28 cellular contexts compared by ENCODE assay signal in genomic region chr11:111326824-111327223, GRCh38. TPM values are rescaled to one million over a fixed set of nuclear protein-coding genes. Genes with fewer than 3 reads are reported as not detected.
DNase-seq lines count a peak whose midpoint lies in the region; ATAC-seq and TF ChIP-seq lines count a peak whose summit lies in the region.
"Had no signal": no experiment of that assay in that cellular context is flagged by ENCODE, and none has a peak within 500 bp of the region (broad histone marks: within the 10 kb centered on the region; RNA-seq: fewer than 3 reads in every experiment).

No MANE protein-coding gene starts in this region.

- H3K79me1 ChIP-seq in trophoblast cell (ENCODE audit: low read length) = peaks cover 13% of the 10 kb centered on the region

- no peak overlapping the region for H4K8ac ChIP-seq in trophoblast cell (ENCODE audit: low read depth, low read length)

- no peaks in the 10 kb centered on the region for H4K20me1 ChIP-seq in SK-N-SH (ENCODE audit: insufficient read depth)

- no peak overlapping the region for H3K23ac ChIP-seq in trophoblast cell (ENCODE audit: low read length)

- POLR2A ChIA-PET in activated CD4-positive, alpha-beta T cell treated with anti-CD3 and anti-CD28 coated beads for 36 hours (lab: Charles Lee) = no interaction called here
- POLR2A ChIA-PET in SK-N-SH (lab: Yijun Ruan, JAX) = no interaction called here

- no peaks in the 10 kb centered on the region for H3K9me2 ChIP-seq in SK-N-SH

- H4K91ac ChIP-seq in trophoblast cell (ENCODE audit: low read depth, low read length) = peak overlapping the region; percentile 10

- H3K27me3 ChIP-seq in ascending aorta (no peaks in the 10 kb centered on the region), trophoblast cell (ENCODE audit: insufficient read depth, low read length) (no peaks in the 10 kb centered on the region), SK-N-SH (ENCODE audit: insufficient read depth) (no peaks in the 10 kb centered on the region)
- H3K27me3 ChIP-seq: SJSA1 had no signal

- no peak overlapping the region for H3K18ac ChIP-seq in trophoblast cell (ENCODE audit: low read length)

- H3F3A ChIP-seq in SK-N-SH (replicated peaks; ENCODE audit: insufficient read depth) = peaks cover 2% of the 10 kb centered on the region

- H3K36me3 ChIP-seq in ascending aorta = no peaks in the 10 kb centered on the region
- H3K36me3 ChIP-seq in trophoblast cell (ENCODE audit: control insufficient read depth in 1 of 2, insufficient read depth in 2 of 2, low read length in 2 of 2) = no peaks in the 10 kb centered on the region
- no peaks in the 10 kb centered on the region for H3K36me3 ChIP-seq in SK-N-SH (replicated peaks in 1 of 2; ENCODE audit: control insufficient read depth in 1 of 2, insufficient read depth in 2 of 2, low read length in 1 of 2)
- H3K36me3 ChIP-seq: HAP-1, SJSA1 had no signal

- H3K27ac Mint-ChIP-seq in activated CD4-positive, alpha-beta T cell treated with anti-CD3 and anti-CD28 coated beads for 36 hours = no peak overlapping the region
- H3K27ac Mint-ChIP-seq: CD4-positive, CD25-positive, alpha-beta regulatory T cell; HFFc6 had no signal

- H3K9me3 ChIP-seq in ascending aorta (no peaks in the 10 kb centered on the region), trophoblast cell (ENCODE audit: insufficient read depth, low read depth, low read length) (peaks cover 3% of the 10 kb centered on the region), SK-N-SH (no peaks in the 10 kb centered on the region)
- H3K9me3 ChIP-seq: HAP-1, SJSA1 had no signal

- H2AK5ac ChIP-seq in trophoblast cell (ENCODE audit: low read length) = no peak overlapping the region

- H2BK5ac ChIP-seq in trophoblast cell (ENCODE audit: low read depth, low read length, poor library complexity) = no peak overlapping the region

- no peak overlapping the region for H3K4ac ChIP-seq in trophoblast cell (ENCODE audit: low read depth, low read length)

- H3K4me1 ChIP-seq in ascending aorta (peaks cover 32 to 50% of the 10 kb centered on the region in 2 donors), trophoblast cell (ENCODE audit: control insufficient read depth in 1 of 2, insufficient read depth in 2 of 2, low read length in 2 of 2) (peaks cover 2 to 13% of the 10 kb centered on the region in 2 experiments), SK-N-SH (ENCODE audit: control insufficient read depth in 1 of 2, insufficient read depth in 2 of 2, low read depth in 1 of 2, low read length in 1 of 2) (peaks cover 6 to 18% of the 10 kb centered on the region in 2 experiments; a peak in 3 of 4 replicates)
- H3K4me1 ChIP-seq: HAP-1 had no signal

- H3K4me3 ChIP-seq in ascending aorta (no peak overlapping the region), trophoblast cell (ENCODE audit: low read depth, low read length) (no peak overlapping the region), SK-N-SH (ENCODE audit: low read depth in 2 of 2, low read length in 1 of 2) (no peak overlapping the region)
- H3K4me3 ChIP-seq: HAP-1, PC-9, SJSA1 had no signal

- peak overlapping the region; percentile 11 for H2BK120ac ChIP-seq in trophoblast cell (ENCODE audit: insufficient read depth, low read length, poor library complexity)

- DNase-seq in NCI-H526 treated with DMSO at 0.1 percent for 48 hours (lab: John Stamatoyannopoulos, UW) (peak; percentile 96), NCI-H526 (lab: John Stamatoyannopoulos, UW) (no peak), ascending aorta (ENCODE audit: low spot score in 2 of 2) (no peak), trophoblast cell (peak in 1 of 2 donors; percentile 60), DMS153 treated with DMSO at 0.1 percent for 48 hours (lab: John Stamatoyannopoulos, UW; ENCODE audit: unreplicated experiment) (no peak), SK-N-SH (no peak)
- no peak for DNase-seq in activated CD4-positive, alpha-beta T cell treated with anti-CD3 and anti-CD28 coated beads for 36 hours
- DNase-seq: CD4-positive, CD25-positive, alpha-beta regulatory T cell; GOT3; HFFc6; IMR-90; KG1; NCI-H1048; NCI-H1417; NCI-H1694; NCI-H2029 treated with DMSO at 0.1 percent for 48 hours; NCI-H226; NCI-H510A; NCI-H82; NK-92 treated with Interleukin-12 subunit alpha and Interleukin-12 subunit beta, amount 100 ng/mL, for 24 hours; Right ventricle myocardium superior; RPMI8226 had no signal

- H3K27me3 Mint-ChIP-seq in activated CD4-positive, alpha-beta T cell treated with anti-CD3 and anti-CD28 coated beads for 36 hours = no peaks in the 10 kb centered on the region

- ATAC-seq in activated CD4-positive, alpha-beta T cell treated with anti-CD3 and anti-CD28 coated beads for 36 hours = no peak
- ATAC-seq in GM19455 (IDR thresholded peaks at IDR 0.05; ENCODE audit: unreplicated experiment) = no peak

- no CpG with 5 or more reads among the region's 4 CpGs for WGBS in trophoblast cell (ENCODE audit: extremely low coverage, insufficient coverage, insufficient read length)
- WGBS in SK-N-SH (ENCODE audit: low lambda C conversion rate) = 70% methylated on average over 4 of the region's 4 CpGs

- TF ChIP-seq CTCF in ascending aorta (IDR thresholded peaks at IDR 0.05) (no peak), SK-N-SH (IDR thresholded peaks at IDR 0.05) (no peak)

- TF ChIP-seq EP300 in SK-N-SH (IDR thresholded peaks at IDR 0.05; ENCODE audit: borderline replicate concordance in 1 of 2, low read depth in 1 of 2, low read length in 1 of 2) = no peak

- no peak overlapping the region for H3K14ac ChIP-seq in trophoblast cell (ENCODE audit: low read length)

- CTCF ChIA-PET in activated CD4-positive, alpha-beta T cell treated with anti-CD3 and anti-CD28 coated beads for 36 hours (lab: Charles Lee) = interaction anchor here (0.6 to 1.4 kb wide), 6 partner anchors 11 to 574 kb away, joined by 3 to 8 read pairs (median 3); no protein-coding TSS in a partner anchor
- CTCF ChIA-PET in SK-N-SH (lab: Yijun Ruan, JAX) = interaction anchor here (0.9 to 4.6 kb wide), 7 partner anchors 12 to 119 kb away, joined by 3 to 14 read pairs (median 3); partner anchors contain the start of gene POU2AF3

- no peaks in the 10 kb centered on the region for H3K9me3 Mint-ChIP-seq in activated CD4-positive, alpha-beta T cell treated with anti-CD3 and anti-CD28 coated beads for 36 hours (ENCODE audit: low read depth)
- H3K9me3 Mint-ChIP-seq: HFFc6 had no signal

- no peak for TF ChIP-seq RAD21 in SK-N-SH (IDR thresholded peaks at IDR 0.05; ENCODE audit: low read length)

- H3K4me2 ChIP-seq in trophoblast cell (ENCODE audit: low read length) = no peak overlapping the region
- no peak overlapping the region for H3K4me2 ChIP-seq in SK-N-SH

- intact Hi-C loops in ascending aorta (cut with DNase I) = loop anchor here (10.0 kb wide), 2 partner anchors 122 to 408 kb away; no protein-coding TSS in a partner anchor
- intact Hi-C loops in activated CD4-positive, alpha-beta T cell treated with anti-CD3 and anti-CD28 coated beads for 36 hours (cut with DNase I, micrococcal nuclease) = no loop called here

- H3K4me3 Mint-ChIP-seq in activated CD4-positive, alpha-beta T cell treated with anti-CD3 and anti-CD28 coated beads for 36 hours = no peak overlapping the region
- H3K4me3 Mint-ChIP-seq: CD4-positive, CD25-positive, alpha-beta regulatory T cell; HFFc6 had no signal

- no peaks in the 10 kb centered on the region for H3K4me1 Mint-ChIP-seq in activated CD4-positive, alpha-beta T cell treated with anti-CD3 and anti-CD28 coated beads for 36 hours
- H3K4me1 Mint-ChIP-seq: CD4-positive, CD25-positive, alpha-beta regulatory T cell had no signal

- H2BK12ac ChIP-seq in trophoblast cell (ENCODE audit: low read length) = no peak overlapping the region

- H4K12ac ChIP-seq in trophoblast cell (ENCODE audit: low read depth, low read length) = no peak overlapping the region

- H3K79me2 ChIP-seq in trophoblast cell (ENCODE audit: control insufficient read depth, insufficient read depth, low read length, poor library complexity) = no peaks in the 10 kb centered on the region
- no peaks in the 10 kb centered on the region for H3K79me2 ChIP-seq in SK-N-SH (ENCODE audit: insufficient read depth)

- H3K9ac ChIP-seq in trophoblast cell (ENCODE audit: low read length) (no peak overlapping the region), SK-N-SH (no peak overlapping the region)

- H3K27ac ChIP-seq in ascending aorta = peak overlapping the region; percentile 89 to 92
- H3K27ac ChIP-seq in trophoblast cell (ENCODE audit: low read depth, low read length) = no peak overlapping the region
- no peak overlapping the region for H3K27ac ChIP-seq in SK-N-SH (ENCODE audit: low read depth in 2 of 2, low read length in 1 of 2)
- H3K27ac ChIP-seq: SJSA1 had no signal

- H2AFZ ChIP-seq in trophoblast cell (ENCODE audit: insufficient read depth, low read length, poor library complexity) = no peak overlapping the region
- no peak overlapping the region for H2AFZ ChIP-seq in SK-N-SH (ENCODE audit: low read depth)
- H2AFZ ChIP-seq: PC-9 had no signal

- H3K36me3 Mint-ChIP-seq in activated CD4-positive, alpha-beta T cell treated with anti-CD3 and anti-CD28 coated beads for 36 hours (ENCODE audit: low read depth) = no peaks in the 10 kb centered on the region
- H3K36me3 Mint-ChIP-seq: CD4-positive, CD25-positive, alpha-beta regulatory T cell had no signal

TF ChIP-seq in SK-N-SH, 30 proteins besides CTCF, POLR2A, EP300 and RAD21 (continues in another document):
- no peak for TF ChIP-seq GABPA (IDR thresholded peaks at IDR 0.05; ENCODE audit: low read depth)

RNA-seq across cellular contexts. Expression of gene POU2AF3, which starts 28.5 kb away (rescaled TPM):
- total RNA-seq in ascending aorta = not detected
- 2.4 and 3.4 TPM in 2 replicates for polyA plus RNA-seq in trophoblast cell (2013)
- not detected for total RNA-seq in activated CD4-positive, alpha-beta T cell treated with anti-CD3 and anti-CD28 coated beads for 36 hours
- polyA plus RNA-seq in SK-N-SH (2012; rRNA removed) = 0.07 and 0.18 TPM in 2 replicates
- 0.03 and 0.10 TPM in 2 replicates for polyA plus RNA-seq in SK-N-SH (2012; cell fraction: cytosol; rRNA removed)
- polyA plus RNA-seq in SK-N-SH (2012; cell fraction: nucleus; rRNA removed) = 0.28 and 0.36 TPM in 2 replicates
- total RNA-seq: A172; CD4-positive, CD25-positive, alpha-beta regulatory T cell; HFFc6; IMR-90; SJSA1 had no signal
- polyA plus RNA-seq: BJ; CD4-positive, CD25-positive, alpha-beta regulatory T cell had no signal

RNA-seq across cellular contexts. Expression of gene POU2AF1, which starts 52.3 kb away (rescaled TPM):
- 0.11 TPM for total RNA-seq in ascending aorta
- 0.08 TPM in 1 of 2 replicates, not detected in the other for polyA plus RNA-seq in trophoblast cell (2013)
- total RNA-seq in activated CD4-positive, alpha-beta T cell treated with anti-CD3 and anti-CD28 coated beads for 36 hours = 10 to 100 TPM in 1 of 2 experiments, 1 to 10 TPM in 1; 9.6 to 10.0 TPM
- polyA plus RNA-seq in SK-N-SH (2012; rRNA removed) = 0.05 and 0.07 TPM in 2 replicates
- polyA plus RNA-seq in SK-N-SH (2012; cell fraction: cytosol; rRNA removed) = 0.04 and 0.28 TPM in 2 replicates
- 0.17 and 0.58 TPM in 2 replicates for polyA plus RNA-seq in SK-N-SH (2012; cell fraction: nucleus; rRNA removed)
- total RNA-seq: A172, HFFc6, IMR-90, SJSA1 had no signal
- polyA plus RNA-seq: BJ, IMR-90 had no signal

Comparison
In these comparisons a context has a peak if more than half of its experiments do, and no peak if none do; other contexts are left out.
1. H3K27ac ChIP-seq: peak in ascending aorta (2 of 2); none in trophoblast cell (single experiment) and SK-N-SH (0 of 2).